10 cellular contexts compared by ENCODE assay signal in genomic region chr15:45117327-45118130, GRCh38. TPM values are rescaled to one million over a fixed set of nuclear protein-coding genes. Genes with fewer than 3 reads are reported as not detected.
DNase-seq lines count a peak whose midpoint lies in the region; ATAC-seq, FAIRE-seq and TF ChIP-seq lines count a peak whose summit lies in the region.
"Had no signal": no experiment of that assay in that cellular context is flagged by ENCODE, and none has a peak within 500 bp of the region (broad histone marks: within the 10 kb centered on the region; RNA-seq: fewer than 3 reads in every experiment).

No MANE protein-coding gene starts in this region.

- no peaks in the 10 kb centered on the region for H3K9me3 ChIP-seq in CD8-positive, alpha-beta T cell (ENCODE audit: low read length)
- H3K9me3 ChIP-seq in neural progenitor cell (ENCODE audit: low read depth) = no peaks in the 10 kb centered on the region

- H3K4me1 Mint-ChIP-seq in CD8-positive, alpha-beta T cell (ENCODE audit: low read depth) = peaks cover 37% of the 10 kb centered on the region
- peaks cover 23% of the 10 kb centered on the region for H3K4me1 Mint-ChIP-seq in central memory CD8-positive, alpha-beta T cell
- H3K4me1 Mint-ChIP-seq in neural progenitor cell = peaks cover 19% of the 10 kb centered on the region

- POLR2A ChIA-PET in CD8-positive, alpha-beta T cell (lab: Charles Lee) = interaction anchor here (0.9 to 1.2 kb wide), 2 partner anchors 8 to 83 kb away, joined by 3 to 6 read pairs; no protein-coding TSS in a partner anchor

- no peaks in the 10 kb centered on the region for H3F3A ChIP-seq in neural progenitor cell (ENCODE audit: low read depth)

- peaks cover 41% of the 10 kb centered on the region for H3K4me1 ChIP-seq in CD8-positive, alpha-beta T cell (ENCODE audit: insufficient read depth, low read length)
- no peaks in the 10 kb centered on the region for H3K4me1 ChIP-seq in neural progenitor cell

- peaks cover 20% of the 10 kb centered on the region for H4K20me1 ChIP-seq in neural progenitor cell (ENCODE audit: low read depth)

- TF ChIP-seq CTCF in CD8-positive, alpha-beta T cell (IDR thresholded peaks at IDR 0.05) = no peak
- no peak for TF ChIP-seq CTCF in neural progenitor cell (IDR thresholded peaks at IDR 0.05)

- peak; percentile 5 for ATAC-seq in CD8-positive, alpha-beta T cell
- ATAC-seq in HG02870 (IDR thresholded peaks at IDR 0.05; ENCODE audit: unreplicated experiment) = peak; percentile 8
- ATAC-seq in central memory CD8-positive, alpha-beta T cell (replicated peaks; ENCODE audit: extremely low read depth, poor library complexity, severe bottlenecking) = peak; percentile 4
- ATAC-seq in HG02763 (IDR thresholded peaks at IDR 0.05; ENCODE audit: unreplicated experiment) = no peak

- no peaks in the 10 kb centered on the region for H3K79me2 ChIP-seq in neural progenitor cell (ENCODE audit: low read depth)

- DNase-seq in CD8-positive, alpha-beta T cell = no peak
- DNase-seq in central memory CD8-positive, alpha-beta T cell (ENCODE audit: low spot score in 2 of 2) = no peak
- DNase-seq in neural progenitor cell (ENCODE audit: low spot score) (no peak), RCC 7860 (ENCODE audit: low spot score) (no peak), A172 (ENCODE audit: low spot score) (no peak), amygdala (lab: John Stamatoyannopoulos, UW) (no peak)

- intact Hi-C loops in CD8-positive, alpha-beta T cell (cut with DNase I, micrococcal nuclease) = loop anchor here (2.0 to 5.0 kb wide), 2 partner anchors 49 to 525 kb away; no protein-coding TSS in a partner anchor

- H3K27ac ChIP-seq in CD8-positive, alpha-beta T cell (ENCODE audit: low read depth, low read length) = no peak overlapping the region
- no peak overlapping the region for H3K27ac ChIP-seq in neural progenitor cell

- peak overlapping the region; percentile 44 for H3K4me3 ChIP-seq in CD8-positive, alpha-beta T cell (ENCODE audit: low read depth, low read length)
- H3K4me3 ChIP-seq in neural progenitor cell = peak overlapping the region; percentile 29

- FAIRE-seq in RCC 7860 (lab: Jason Lieb, UNC) = no peak

- H3K4me3 Mint-ChIP-seq in CD8-positive, alpha-beta T cell = peak overlapping the region; percentile 78
- peak overlapping the region; percentile 65 for H3K4me3 Mint-ChIP-seq in central memory CD8-positive, alpha-beta T cell
- peak overlapping the region; percentile 69 for H3K4me3 Mint-ChIP-seq in neural progenitor cell

- no peaks in the 10 kb centered on the region for H3K36me3 ChIP-seq in CD8-positive, alpha-beta T cell (ENCODE audit: insufficient read depth, low read length)
- H3K36me3 ChIP-seq in neural progenitor cell = no peaks in the 10 kb centered on the region

- CTCF ChIA-PET in CD8-positive, alpha-beta T cell (lab: Charles Lee) = interaction anchor here (0.7 to 1.8 kb wide), 32 partner anchors 9 to 341 kb away, joined by 3 to 29 read pairs (median 5); partner anchors contain the start of genes DUOX1 and DUOXA1

- no peaks in the 10 kb centered on the region for H3K36me3 Mint-ChIP-seq in CD8-positive, alpha-beta T cell
- no peaks in the 10 kb centered on the region for H3K36me3 Mint-ChIP-seq in central memory CD8-positive, alpha-beta T cell (ENCODE audit: insufficient read depth)
- no peaks in the 10 kb centered on the region for H3K36me3 Mint-ChIP-seq in neural progenitor cell

- H3K27me3 ChIP-seq in CD8-positive, alpha-beta T cell (ENCODE audit: insufficient read depth, low read length) = peaks cover 31% of the 10 kb centered on the region
- peaks cover 97% of the 10 kb centered on the region for H3K27me3 ChIP-seq in neural progenitor cell

- H3K9me3 Mint-ChIP-seq in CD8-positive, alpha-beta T cell = no peaks in the 10 kb centered on the region
- H3K9me3 Mint-ChIP-seq in central memory CD8-positive, alpha-beta T cell = no peaks in the 10 kb centered on the region
- H3K9me3 Mint-ChIP-seq in neural progenitor cell = peaks cover 2% of the 10 kb centered on the region

- peak overlapping the region; percentile 60 for H3K4me2 ChIP-seq in neural progenitor cell

- H3K27me3 Mint-ChIP-seq in CD8-positive, alpha-beta T cell (ENCODE audit: low read depth) = peaks cover 69% of the 10 kb centered on the region
- H3K27me3 Mint-ChIP-seq in central memory CD8-positive, alpha-beta T cell = peaks cover 96% of the 10 kb centered on the region
- peaks cover 58% of the 10 kb centered on the region for H3K27me3 Mint-ChIP-seq in neural progenitor cell (ENCODE audit: insufficient read depth, low read depth)

- H3K27ac Mint-ChIP-seq in CD8-positive, alpha-beta T cell = no peak overlapping the region
- H3K27ac Mint-ChIP-seq in central memory CD8-positive, alpha-beta T cell (ENCODE audit: low read depth) = no peak overlapping the region
- H3K27ac Mint-ChIP-seq in neural progenitor cell = peak overlapping the region; percentile 13

- no peak overlapping the region for H2AFZ ChIP-seq in neural progenitor cell (replicated peaks)

- H3K9ac ChIP-seq in neural progenitor cell = no peak overlapping the region

RNA-seq across cellular contexts. Expression of gene DUOXA2, which starts 3.4 kb away (rescaled TPM):
- total RNA-seq in CD8-positive, alpha-beta T cell = not detected
- total RNA-seq in neural progenitor cell (ENCODE audit: low replicate concordance) = not detected in 2 replicates
- not detected in 2 replicates for total RNA-seq in A172 (2014; rRNA removed; shearing (Covaris generic))
- total RNA-seq: G401; T-helper 2 cell treated with Interferon-gamma antibody and Interleukin-4, amounts not matched to agents 100 ng/mL and 5 ng/mL, for 36 hours had no signal

RNA-seq across cellular contexts. Expression of gene DUOX2, which starts 3.6 kb away (rescaled TPM):
- total RNA-seq in CD8-positive, alpha-beta T cell = under 1 TPM in 1 of 2 experiments, not detected in 1; 0.05 TPM
- not detected in 2 replicates for total RNA-seq in neural progenitor cell (ENCODE audit: low replicate concordance)
- total RNA-seq in A172 (2014; rRNA removed; shearing (Covaris generic)) = 0.17 TPM in 1 of 2 replicates, not detected in the other
- total RNA-seq: G401; T-helper 2 cell treated with Interferon-gamma antibody and Interleukin-4, amounts not matched to agents 100 ng/mL and 5 ng/mL, for 36 hours had no signal

RNA-seq across cellular contexts. Expression of gene DUOXA1, which starts 12.2 kb away (rescaled TPM):
- not detected for total RNA-seq in CD8-positive, alpha-beta T cell
- total RNA-seq in neural progenitor cell (ENCODE audit: low replicate concordance) = not detected in 2 replicates
- total RNA-seq in A172 (2014; rRNA removed; shearing (Covaris generic)) = not detected in 2 replicates
- total RNA-seq: G401; T-helper 2 cell treated with Interferon-gamma antibody and Interleukin-4, amounts not matched to agents 100 ng/mL and 5 ng/mL, for 36 hours had no signal

RNA-seq across cellular contexts. Expression of gene DUOX1, which starts 12.3 kb away (rescaled TPM):
- total RNA-seq in CD8-positive, alpha-beta T cell = not detected
- total RNA-seq in neural progenitor cell (ENCODE audit: low replicate concordance) = 0.09 and 0.30 TPM in 2 replicates
- not detected in 2 replicates for total RNA-seq in A172 (2014; rRNA removed; shearing (Covaris generic))
- total RNA-seq: G401; T-helper 2 cell treated with Interferon-gamma antibody and Interleukin-4, amounts not matched to agents 100 ng/mL and 5 ng/mL, for 36 hours had no signal
